Comparison of ENCODE assay signal across 1 cellular context in the genomic region with DNA sequence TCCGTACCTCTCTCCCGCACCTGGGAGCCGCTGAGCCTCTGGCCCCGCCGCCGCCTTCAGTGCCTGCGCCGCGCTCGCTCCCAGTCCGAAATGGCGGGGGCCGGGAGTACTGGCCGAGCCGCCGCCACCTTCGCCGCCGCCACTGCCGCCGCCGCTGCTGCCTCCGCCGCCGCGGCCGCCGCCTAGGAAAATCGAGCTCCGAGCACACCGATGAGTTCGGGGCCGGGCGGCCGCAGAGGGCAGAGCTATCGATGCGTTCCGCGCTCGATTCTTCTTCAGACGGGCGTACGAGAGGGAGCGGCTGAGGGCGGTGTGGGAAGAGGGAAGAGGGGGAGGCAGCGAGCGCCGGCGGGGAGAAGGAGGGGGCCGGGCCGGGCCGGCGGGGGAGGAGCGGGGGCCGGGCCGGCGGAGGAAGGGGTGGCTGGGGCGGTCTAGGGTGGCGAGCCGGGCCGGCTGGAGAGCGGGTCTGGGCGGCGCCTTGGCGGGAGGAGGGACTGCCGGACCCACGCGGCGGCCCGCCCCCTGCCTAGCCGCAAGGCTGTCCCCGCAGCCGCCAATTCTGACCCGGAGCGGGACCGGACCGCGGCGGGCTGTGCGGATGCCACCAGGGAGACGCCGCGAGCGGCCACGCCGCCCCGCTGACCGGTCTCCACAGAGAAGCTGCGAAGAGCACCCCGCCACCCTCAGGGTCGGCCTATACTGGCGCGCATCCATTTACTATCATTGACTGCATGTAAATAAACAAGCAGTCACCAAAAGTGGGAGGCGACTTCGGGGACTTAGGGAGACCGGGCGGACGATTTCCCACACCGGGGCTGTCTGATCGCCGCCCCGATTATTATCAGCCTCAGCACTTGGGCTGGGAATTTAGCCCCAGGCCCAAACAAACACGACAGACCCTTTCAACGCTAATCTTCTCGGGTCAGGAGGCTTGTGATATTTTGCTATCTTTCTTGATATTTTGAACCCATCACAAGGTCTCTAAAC.
A peak's percentile ranks its signal among the peaks of the same experiment; 100 is the strongest.
TF ChIP-seq lines count a peak whose summit lies in the region.

Gene KRAS (minus strand): TSS at position 186 of the 987 bp plus-strand sequence.

TF ChIP-seq in GM23338, 12 proteins besides CTCF, POLR2A, EP300 and RAD21:
- TF ChIP-seq, protein P1, sequence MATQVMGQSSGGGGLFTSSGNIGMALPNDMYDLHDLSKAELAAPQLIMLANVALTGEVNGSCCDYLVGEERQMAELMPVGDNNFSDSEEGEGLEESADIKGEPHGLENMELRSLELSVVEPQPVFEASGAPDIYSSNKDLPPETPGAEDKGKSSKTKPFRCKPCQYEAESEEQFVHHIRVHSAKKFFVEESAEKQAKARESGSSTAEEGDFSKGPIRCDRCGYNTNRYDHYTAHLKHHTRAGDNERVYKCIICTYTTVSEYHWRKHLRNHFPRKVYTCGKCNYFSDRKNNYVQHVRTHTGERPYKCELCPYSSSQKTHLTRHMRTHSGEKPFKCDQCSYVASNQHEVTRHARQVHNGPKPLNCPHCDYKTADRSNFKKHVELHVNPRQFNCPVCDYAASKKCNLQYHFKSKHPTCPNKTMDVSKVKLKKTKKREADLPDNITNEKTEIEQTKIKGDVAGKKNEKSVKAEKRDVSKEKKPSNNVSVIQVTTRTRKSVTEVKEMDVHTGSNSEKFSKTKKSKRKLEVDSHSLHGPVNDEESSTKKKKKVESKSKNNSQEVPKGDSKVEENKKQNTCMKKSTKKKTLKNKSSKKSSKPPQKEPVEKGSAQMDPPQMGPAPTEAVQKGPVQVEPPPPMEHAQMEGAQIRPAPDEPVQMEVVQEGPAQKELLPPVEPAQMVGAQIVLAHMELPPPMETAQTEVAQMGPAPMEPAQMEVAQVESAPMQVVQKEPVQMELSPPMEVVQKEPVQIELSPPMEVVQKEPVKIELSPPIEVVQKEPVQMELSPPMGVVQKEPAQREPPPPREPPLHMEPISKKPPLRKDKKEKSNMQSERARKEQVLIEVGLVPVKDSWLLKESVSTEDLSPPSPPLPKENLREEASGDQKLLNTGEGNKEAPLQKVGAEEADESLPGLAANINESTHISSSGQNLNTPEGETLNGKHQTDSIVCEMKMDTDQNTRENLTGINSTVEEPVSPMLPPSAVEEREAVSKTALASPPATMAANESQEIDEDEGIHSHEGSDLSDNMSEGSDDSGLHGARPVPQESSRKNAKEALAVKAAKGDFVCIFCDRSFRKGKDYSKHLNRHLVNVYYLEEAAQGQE (IDR thresholded peaks at IDR 0.05; ENCODE audit: unreplicated experiment) = no peak
- TF ChIP-seq ZNF114 (CRISPR knock-in tag; IDR thresholded peaks at IDR 0.05) = no peak
- TF ChIP-seq POLR2AphosphoS5 (IDR thresholded peaks at IDR 0.05; ENCODE audit: low read depth) = peak; percentile 68
- TF ChIP-seq ZNF331 (CRISPR knock-in tag; IDR thresholded peaks at IDR 0.05; ENCODE audit: low read depth) = no peak
- TF ChIP-seq NANOG (IDR thresholded peaks at IDR 0.05; ENCODE audit: borderline replicate concordance) = no peak
TF ChIP-seq in GM23338: peak in this region for 1.
